ENCODE assay signal across 10 cellular contexts in the genomic region with DNA sequence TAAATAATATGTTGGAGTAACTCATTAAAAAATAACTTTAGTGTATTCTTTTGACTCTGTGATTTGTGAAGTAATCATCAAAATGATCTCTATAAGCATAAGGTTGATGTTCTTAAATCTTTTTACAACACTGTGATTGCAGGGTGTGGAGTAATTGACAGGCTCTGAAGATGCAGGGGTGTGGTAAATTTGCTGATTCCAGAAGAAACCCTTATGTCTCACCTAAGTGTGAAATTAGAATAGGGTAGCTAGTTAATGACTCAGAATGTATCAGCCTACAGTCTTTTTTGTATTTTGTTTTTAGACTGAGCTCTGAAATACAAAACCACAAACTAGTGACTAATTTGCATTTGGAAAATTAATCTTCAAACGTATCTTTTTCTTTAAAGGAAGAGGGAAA. TPM values are rescaled to one million over a fixed set of nuclear protein-coding genes. Genes with fewer than 3 reads are reported as not detected.
DNase-seq lines count a peak whose midpoint lies in the region; ATAC-seq, FAIRE-seq and TF ChIP-seq lines count a peak whose summit lies in the region.
"Had no signal": no experiment of that assay in that cellular context is flagged by ENCODE, and none has a peak within 500 bp of the region (broad histone marks: within the 10 kb centered on the region; RNA-seq: fewer than 3 reads in every experiment).

No MANE protein-coding gene starts in this region.

- 26 to 48% (median 33%) methylated on average over 1 of the region's 1 CpG for WGBS in spleen, 5 donors
- 36% methylated on average over 1 of the region's 1 CpG for WGBS in esophagus muscularis mucosa

- H3K27ac Mint-ChIP-seq in CD8-positive, alpha-beta T cell, result peak overlapping the region; percentile 11

- CTCF ChIA-PET in CD8-positive, alpha-beta T cell (lab: Charles Lee), result no interaction called here

- H3K36me3 ChIP-seq in CD8-positive, alpha-beta T cell (ENCODE audit: insufficient read depth, low read length), result no peaks in the 10 kb centered on the region
- H3K36me3 ChIP-seq in bronchial epithelial cell (ENCODE audit: control insufficient read depth, insufficient read depth, low read length), result peaks cover 3% of the 10 kb centered on the region
- no peaks in the 10 kb centered on the region for H3K36me3 ChIP-seq in brain microvascular endothelial cell (replicated peaks)
- H3K36me3 ChIP-seq in spleen, result peaks cover 0 to 8% (median under 1%) of the 10 kb centered on the region in 6 donors
- H3K36me3 ChIP-seq in esophagus muscularis mucosa, result peaks cover 0 to 3% (median 0%) of the 10 kb centered on the region in 4 donors

- no peaks in the 10 kb centered on the region for H3K9me3 Mint-ChIP-seq in CD8-positive, alpha-beta T cell

- H3K36me3 Mint-ChIP-seq in CD8-positive, alpha-beta T cell, result peaks cover 17% of the 10 kb centered on the region

- TF ChIP-seq EP300 in esophagus muscularis mucosa (IDR thresholded peaks at IDR 0.05), result no peak

- no peak for DNase-seq in CD8-positive, alpha-beta T cell
- peak; percentile 95 for DNase-seq in bronchial epithelial cell (ENCODE audit: low read depth)
- DNase-seq in erythroblast (lab: John Stamatoyannopoulos, UW), result no peak
- no peak for DNase-seq in brain microvascular endothelial cell
- DNase-seq in spleen, result no peak
- DNase-seq in esophagus muscularis mucosa (ENCODE audit: extremely low spot score), result no peak
- DNase-seq: SIG-M5 had no signal

- H3K27me3 Mint-ChIP-seq in CD8-positive, alpha-beta T cell (ENCODE audit: low read depth), result no peaks in the 10 kb centered on the region

- no peaks in the 10 kb centered on the region for H3K27me3 ChIP-seq in CD8-positive, alpha-beta T cell (ENCODE audit: insufficient read depth, low read length)
- no peaks in the 10 kb centered on the region for H3K27me3 ChIP-seq in bronchial epithelial cell (ENCODE audit: control insufficient read depth, insufficient read depth, low read length)
- no peaks in the 10 kb centered on the region for H3K27me3 ChIP-seq in brain microvascular endothelial cell (replicated peaks)
- H3K27me3 ChIP-seq in spleen (replicated peaks in 1 of 7), result no peaks in the 10 kb centered on the region
- H3K27me3 ChIP-seq in esophagus muscularis mucosa, result no peaks in the 10 kb centered on the region

- in situ Hi-C loops in brain microvascular endothelial cell (cut with HindIII; ENCODE audit: low pct_ligation_motif_present, low sequenced_read_pairs), result no loop called here

- intact Hi-C loops in CD8-positive, alpha-beta T cell (cut with DNase I, micrococcal nuclease), result no loop called here
- intact Hi-C loops in spleen (cut with DNase I; ENCODE audit: low total_unique reads), result no loop called here
- intact Hi-C loops in esophagus muscularis mucosa (cut with DNase I), result loop anchor here (10.0 kb wide), 1 partner anchor 175 kb away; no protein-coding TSS in a partner anchor

- no peak for TF ChIP-seq CTCF in CD8-positive, alpha-beta T cell (IDR thresholded peaks at IDR 0.05)
- TF ChIP-seq CTCF in bronchial epithelial cell (IDR thresholded peaks at IDR 0.05; ENCODE audit: insufficient read depth, low read length, severe bottlenecking) (no peak), brain microvascular endothelial cell (IDR thresholded peaks at IDR 0.05; ENCODE audit: low read depth, low read length, missing control alignments) (no peak), spleen (IDR thresholded peaks at IDR 0.05 in 8 of 11, conservative IDR thresholded peaks at IDR 0.05 in 3 of 11) (no peak), esophagus muscularis mucosa (IDR thresholded peaks at IDR 0.05) (no peak)

- POLR2A ChIA-PET in CD8-positive, alpha-beta T cell (lab: Charles Lee), result no interaction called here

- peaks cover 73% of the 10 kb centered on the region for H3K4me1 Mint-ChIP-seq in CD8-positive, alpha-beta T cell (ENCODE audit: low read depth)

- no peak for TF ChIP-seq POLR2A in erythroblast (IDR thresholded peaks at IDR 0.05; ENCODE audit: low read length)
- TF ChIP-seq POLR2A in spleen (IDR thresholded peaks at IDR 0.05), result no peak
- TF ChIP-seq POLR2A in esophagus muscularis mucosa (IDR thresholded peaks at IDR 0.05; ENCODE audit: low read depth), result no peak

- H3K9me3 ChIP-seq in CD8-positive, alpha-beta T cell (ENCODE audit: low read length), result no peaks in the 10 kb centered on the region
- H3K9me3 ChIP-seq in spleen (no peaks in the 10 kb centered on the region), esophagus muscularis mucosa (no peaks in the 10 kb centered on the region)

- no peak for FAIRE-seq in bronchial epithelial cell (lab: Jason Lieb, UNC)
- FAIRE-seq: endometrium had no signal

- H3K4me3 Mint-ChIP-seq in CD8-positive, alpha-beta T cell, result no peak overlapping the region

- peak; percentile 65 for ATAC-seq in CD8-positive, alpha-beta T cell
- peak; percentile 84 for ATAC-seq in GM19351 (IDR thresholded peaks at IDR 0.05; ENCODE audit: unreplicated experiment)
- peak; percentile 55 for ATAC-seq in HG03354 (IDR thresholded peaks at IDR 0.05; ENCODE audit: poor library complexity, severe bottlenecking, unreplicated experiment)

- H3K4me3 ChIP-seq in CD8-positive, alpha-beta T cell (ENCODE audit: low read depth, low read length), result no peak overlapping the region
- H3K4me3 ChIP-seq in bronchial epithelial cell (ENCODE audit: low read depth, low read length) (no peak overlapping the region), brain microvascular endothelial cell (ENCODE audit: low read depth, low read length) (no peak overlapping the region), spleen (no peak overlapping the region), esophagus muscularis mucosa (no peak overlapping the region)

- no peak overlapping the region for H3K27ac ChIP-seq in CD8-positive, alpha-beta T cell (ENCODE audit: low read depth, low read length)
- H3K27ac ChIP-seq in brain microvascular endothelial cell (no peak overlapping the region), spleen (no peak overlapping the region), esophagus muscularis mucosa (replicated peaks in 1 of 4) (no peak overlapping the region)

- H3K4me1 ChIP-seq in CD8-positive, alpha-beta T cell (ENCODE audit: insufficient read depth, low read length), result peaks cover 40% of the 10 kb centered on the region
- H3K4me1 ChIP-seq in spleen (peaks cover 17 to 73% (median 57%) of the 10 kb centered on the region in 6 donors), esophagus muscularis mucosa (peaks cover 13 to 67% (median 57%) of the 10 kb centered on the region in 4 donors)

RNA-seq across cellular contexts. Expression of a gene that starts 5.9 kb away (rescaled TPM):
- total RNA-seq in CD8-positive, alpha-beta T cell, result 10 to 100 TPM; 64.5 to 64.7 TPM
- total RNA-seq in bronchial epithelial cell (23.4 and 26.9 TPM in 2 replicates), spleen (10 to 100 TPM; 34.5 to 44.5 (median 37.3) TPM), esophagus muscularis mucosa (10 to 100 TPM; 11.7 to 33.6 (median 16.8) TPM)
- 10 to 100 TPM; 24.8 to 39.5 (median 29.9) TPM for polyA plus RNA-seq in spleen

RNA-seq across cellular contexts. Expression of a gene that starts 44.5 kb away (rescaled TPM):
- 10 to 100 TPM; 32.1 to 32.3 TPM for total RNA-seq in CD8-positive, alpha-beta T cell
- total RNA-seq in bronchial epithelial cell (14.0 and 27.9 TPM in 2 replicates), spleen (10 to 100 TPM; 27.9 to 48.4 (median 36.0) TPM), esophagus muscularis mucosa (10 to 100 TPM; 28.5 to 68.1 (median 31.3) TPM)
- polyA plus RNA-seq in spleen, result 10 to 100 TPM; 84.3 to 97.4 (median 91.4) TPM

RNA-seq across cellular contexts. Expression of a gene that starts 45.9 kb away (rescaled TPM):
- total RNA-seq in CD8-positive, alpha-beta T cell, result 1 to 10 TPM; 5.9 to 6.7 TPM
- 2.3 and 2.9 TPM in 2 replicates for total RNA-seq in bronchial epithelial cell
- total RNA-seq in spleen, result 10 to 100 TPM in 5 of 7 donors, 1 to 10 TPM in 2; 6.8 to 23.8 (median 11.6) TPM
- 1 to 10 TPM; 3.1 to 5.6 (median 3.8) TPM for polyA plus RNA-seq in spleen
- 1 to 10 TPM; 2.6 to 7.1 (median 3.2) TPM for total RNA-seq in esophagus muscularis mucosa
